In genomic region chr11:110173775-110174644, GRCh38 we compare ENCODE assay signal across 8 cellular contexts.
DNase-seq lines count a peak whose midpoint lies in the region; ATAC-seq and TF ChIP-seq lines count a peak whose summit lies in the region.

No MANE protein-coding gene starts in this region.

- H3K9me3 ChIP-seq in neutrophil = no peaks in the 10 kb centered on the region

- peak; percentile 34 for ATAC-seq in HG02610 (IDR thresholded peaks at IDR 0.05; ENCODE audit: unreplicated experiment)
- peak; percentile 84 for ATAC-seq in foreskin keratinocyte

- TF ChIP-seq CTCF in GM12801 (IDR thresholded peaks at IDR 0.05; ENCODE audit: extremely low read depth, insufficient read length) (peak; percentile 26), foreskin keratinocyte (conservative IDR thresholded peaks at IDR 0.05) (peak; percentile 85), neutrophil (IDR thresholded peaks at IDR 0.05) (peak; percentile 54)

- H3K36me3 ChIP-seq in neutrophil = no peaks in the 10 kb centered on the region

- no peaks in the 10 kb centered on the region for H3K27me3 ChIP-seq in foreskin keratinocyte
- peaks cover 3% of the 10 kb centered on the region for H3K27me3 ChIP-seq in neutrophil

- H3K4me1 ChIP-seq in foreskin keratinocyte (peaks cover 6% of the 10 kb centered on the region), neutrophil (ENCODE audit: control insufficient read depth in 1 of 2, insufficient read depth in 1 of 2, low read depth in 1 of 2, low read length in 1 of 2) (peaks cover 4 to 7% of the 10 kb centered on the region in 2 experiments)

- H3K27ac ChIP-seq in foreskin keratinocyte (no peak overlapping the region), neutrophil (no peak overlapping the region)

- DNase-seq in NCI-H748 treated with DMSO at 0.1 percent for 48 hours (lab: John Stamatoyannopoulos, UW) = peak; percentile 10
- DNase-seq in activated T-helper 1 cell treated with Interleukin-2 at 50 U/mL for 16 hours (ENCODE audit: low read depth) = peak; percentile 33
- peak; percentile 29 to 52 for DNase-seq in foreskin keratinocyte
- DNase-seq in superior temporal gyrus (ENCODE audit: extremely low spot score) = peak; percentile 82
- DNase-seq in cerebellum (ENCODE audit: low spot score) = no peak

- no peak overlapping the region for H3K4me3 ChIP-seq in neutrophil (ENCODE audit: low read depth in 1 of 2, low read length in 1 of 2)

Comparison
In these comparisons a context has a peak if more than half of its experiments do, and no peak if none do; other contexts are left out.
1. CTCF ChIP-seq: peak in every context shown above with its lines; median percentile 85 in foreskin keratinocyte; 54 in neutrophil; 26 in GM12801.